In genomic region chr2:150491943-150492342, GRCh38 we compare ENCODE assay signal across 22 cellular contexts. TPM values are rescaled to one million over a fixed set of nuclear protein-coding genes. Genes with fewer than 3 reads are reported as not detected.
DNase-seq lines count a peak whose midpoint lies in the region; ATAC-seq, FAIRE-seq and TF ChIP-seq lines count a peak whose summit lies in the region.
"Had no signal": no experiment of that assay in that cellular context is flagged by ENCODE, and none has a peak within 500 bp of the region (broad histone marks: within the 10 kb centered on the region; RNA-seq: fewer than 3 reads in every experiment).

No MANE protein-coding gene starts in this region.

- H3K4me2 ChIP-seq in endothelial cell of umbilical vein (ENCODE audit: insufficient read depth, low read length), result peak overlapping the region; percentile 34

- no peak overlapping the region for H3K9ac ChIP-seq in endothelial cell of umbilical vein (replicated peaks; ENCODE audit: extremely low read depth, insufficient read depth, low read length)

- CTCF ChIA-PET in BJ (lab: Yijun Ruan, JAX) (no interaction called here), endothelial cell of umbilical vein (lab: Charles Lee) (no interaction called here)

- TF ChIP-seq CTCF in BJ (IDR thresholded peaks at IDR 0.05; ENCODE audit: insufficient read depth, low read depth, low read length), result no peak
- TF ChIP-seq CTCF in endothelial cell of umbilical vein (IDR thresholded peaks at IDR 0.05; ENCODE audit: extremely low read depth in 1 of 2, insufficient read depth in 1 of 2, low read depth in 1 of 2, low read length in 2 of 2), result no peak
- TF ChIP-seq CTCF in right lobe of liver (IDR thresholded peaks at IDR 0.05), result no peak

- H3K9me3 ChIP-seq in endothelial cell of umbilical vein (replicated peaks; ENCODE audit: control insufficient read depth, insufficient read depth, low read length) (no peaks in the 10 kb centered on the region), right lobe of liver (no peaks in the 10 kb centered on the region)
- H3K9me3 ChIP-seq: mucosa of descending colon, upper lobe of left lung had no signal

- intact Hi-C loops in endothelial cell of umbilical vein (cut with micrococcal nuclease) (loop anchor here (1.0 kb wide), 1 partner anchor 559 kb away; no protein-coding TSS in a partner anchor), right lobe of liver (cut with DNase I) (no loop called here)

- 11% methylated on average over 2 of the region's 2 CpGs for WGBS in right lobe of liver (ENCODE audit: insufficient coverage, low coverage, low lambda C conversion rate, missing lambda C conversion rate)

- ATAC-seq in right lobe of liver, result peak; percentile 11 to 58 (median 34)
- ATAC-seq in GM21447 (IDR thresholded peaks at IDR 0.05; ENCODE audit: unreplicated experiment), result no peak
- ATAC-seq: left cardiac atrium, mucosa of descending colon had no signal

- no peaks in the 10 kb centered on the region for H3K36me3 ChIP-seq in BJ (ENCODE audit: control insufficient read depth, insufficient read depth, low read length)
- no peaks in the 10 kb centered on the region for H3K36me3 ChIP-seq in endothelial cell of umbilical vein (ENCODE audit: control insufficient read depth in 2 of 2, extremely low read depth in 1 of 2, insufficient read depth in 2 of 2, low read length in 2 of 2)
- no peaks in the 10 kb centered on the region for H3K36me3 ChIP-seq in right lobe of liver
- H3K36me3 ChIP-seq: upper lobe of left lung had no signal

- DNase-seq in BJ (ENCODE audit: low read depth), result peak; percentile 76
- peak; percentile 48 for DNase-seq in LHCN-M2 (ENCODE audit: low read depth)
- peak; percentile 83 for DNase-seq in endothelial cell of umbilical vein (ENCODE audit: low read depth, low spot score)
- DNase-seq in right lobe of liver, result no peak
- DNase-seq in NCI-H1048 (lab: John Stamatoyannopoulos, UW), result no peak
- no peak for DNase-seq in activated CD4-positive, alpha-beta T cell treated with anti-CD3 and anti-CD28 coated beads, Interleukin-2, amount 50 U/mL, for 4 hours
- DNase-seq in NCI-H1930 (lab: John Stamatoyannopoulos, UW), result no peak
- DNase-seq: activated CD4-positive, CD25-positive, alpha-beta regulatory T cell treated with anti-CD3 and anti-CD28 coated beads, Interleukin-2, amount 50 U/mL, for 72 hours; activated naive CD8-positive, alpha-beta T cell treated with anti-CD3 and anti-CD28 coated beads, Interleukin-2, amount 10 ng/mL, durations not matched to agents 7 days and 5 days; CD8-positive, alpha-beta memory T cell; DND-41; effector memory CD4-positive, alpha-beta T cell; left cardiac atrium; mucosa of descending colon; NCI-H1694; NCI-H446; retina; SHP77 treated with DMSO at 0.1 percent for 48 hours; upper lobe of left lung had no signal

- H3K27me3 ChIP-seq in BJ (ENCODE audit: control insufficient read depth, insufficient read depth, low read length) (no peaks in the 10 kb centered on the region), endothelial cell of umbilical vein (ENCODE audit: control insufficient read depth in 2 of 2, insufficient read depth in 2 of 2, low read length in 2 of 2) (no peaks in the 10 kb centered on the region), right lobe of liver (no peaks in the 10 kb centered on the region)
- H3K27me3 ChIP-seq: upper lobe of left lung had no signal

- H4K20me1 ChIP-seq in endothelial cell of umbilical vein (replicated peaks; ENCODE audit: control insufficient read depth, extremely low read depth, insufficient read depth, low read length), result no peaks in the 10 kb centered on the region

- peaks cover 3% of the 10 kb centered on the region for H3K79me2 ChIP-seq in endothelial cell of umbilical vein (ENCODE audit: control insufficient read depth, insufficient read depth, low read length)

- POLR2A ChIA-PET in BJ (lab: Charles Lee) (no interaction called here), endothelial cell of umbilical vein (lab: Charles Lee) (no interaction called here)

- TF ChIP-seq POLR2A in endothelial cell of umbilical vein (IDR thresholded peaks at IDR 0.05; ENCODE audit: low read depth, low read length) (no peak), right lobe of liver (IDR thresholded peaks at IDR 0.05) (peak; percentile 26)

- no TSS peak for BruUV-seq in endothelial cell of umbilical vein (replicated peaks; lab: Mats Ljungman, UMichigan)

- H2AFZ ChIP-seq in endothelial cell of umbilical vein (ENCODE audit: low read depth, low read length), result no peak overlapping the region

- dilution Hi-C loops in endothelial cell of umbilical vein (cut with MboI; ENCODE audit: extremely low pct_ligation_motif_present, low sequenced_read_pairs), result loop anchor here (25.0 kb wide), 1 partner anchor 355 kb away; no protein-coding TSS in a partner anchor

- H3K4me3 ChIP-seq in BJ (ENCODE audit: low read depth, low read length) (no peak overlapping the region), endothelial cell of umbilical vein (replicated peaks in 1 of 3; ENCODE audit: insufficient read depth in 1 of 3, low read depth in 1 of 3, low read length in 3 of 3) (no peak overlapping the region), right lobe of liver (no peak overlapping the region)
- H3K4me3 ChIP-seq: mucosa of descending colon, upper lobe of left lung had no signal

- peak; percentile 62 for FAIRE-seq in endothelial cell of umbilical vein (lab: Jason Lieb, UNC)

- H3K4me1 ChIP-seq in endothelial cell of umbilical vein (ENCODE audit: control insufficient read depth, extremely low read depth, insufficient read depth, low read length) (peaks cover 13% of the 10 kb centered on the region), right lobe of liver (peaks cover 0 to 17% (median 8%) of the 10 kb centered on the region in 4 donors)

- H3K9me1 ChIP-seq in endothelial cell of umbilical vein (replicated peaks; ENCODE audit: control insufficient read depth, extremely low read depth, insufficient read depth, low read length), result no peaks in the 10 kb centered on the region

- peak overlapping the region; percentile 27 for H3K27ac ChIP-seq in endothelial cell of umbilical vein (ENCODE audit: insufficient read depth, low read depth, low read length)
- H3K27ac ChIP-seq in right lobe of liver, result peak overlapping the region in 1 of 3 donors; percentile 15
- H3K27ac ChIP-seq: upper lobe of left lung had no signal

TF ChIP-seq in endothelial cell of umbilical vein, 7 proteins besides CTCF, POLR2A, EP300 and RAD21:
- TF ChIP-seq GATA2 (IDR thresholded peaks at IDR 0.05; ENCODE audit: insufficient read depth, insufficient read length, low read depth, low read length) (no peak), MAX (IDR thresholded peaks at IDR 0.05; ENCODE audit: insufficient read depth, insufficient read length) (no peak), MYC (IDR thresholded peaks at IDR 0.05; ENCODE audit: low read depth, low read length) (no peak), JUN (IDR thresholded peaks at IDR 0.05; ENCODE audit: borderline replicate concordance, insufficient read depth, insufficient read length, low read depth) (peak; percentile 61)

RNA-seq across cellular contexts. Expression of gene RND3, which starts 4.5 kb away (rescaled TPM):
- polyA plus RNA-seq in BJ (2011; rRNA removed) (255 and 497 TPM in 2 replicates), endothelial cell of umbilical vein (53.3 and 57.1 TPM in 2 replicates)
- polyA minus RNA-seq in BJ (2011; rRNA and poly(A)+ RNA removed), result 245 and 381 TPM in 2 replicates
- total RNA-seq in LHCN-M2 (2014; rRNA removed) (96.0 and 133 TPM in 2 replicates), endothelial cell of umbilical vein (132 and 158 TPM in 2 replicates), right lobe of liver (10 to 100 TPM; 20.0 to 70.5 (median 36.8) TPM)
- 39.0 TPM for polyA plus RNA-seq in LHCN-M2 (2012)
- polyA plus RNA-seq in endothelial cell of umbilical vein (2011; cell fraction: cytosol; rRNA removed), result 107 and 123 TPM in 2 replicates
- polyA plus RNA-seq in endothelial cell of umbilical vein (2011; cell fraction: nucleus; rRNA removed), result 175 and 179 TPM in 2 replicates
- polyA plus RNA-seq in endothelial cell of umbilical vein (2012), result 190 and 258 TPM in 2 replicates
- 260 and 272 TPM in 2 replicates for polyA minus RNA-seq in endothelial cell of umbilical vein
- polyA minus RNA-seq in endothelial cell of umbilical vein (2011; cell fraction: cytosol; rRNA and poly(A)+ RNA removed), result 15.0 TPM
- polyA minus RNA-seq in endothelial cell of umbilical vein (2011; cell fraction: nucleus; rRNA and poly(A)+ RNA removed), result 211 and 223 TPM in 2 replicates
- total RNA-seq: activated naive CD8-positive, alpha-beta T cell treated with anti-CD3 and anti-CD28 coated beads, Interleukin-2, amount 10 ng/mL, durations not matched to agents 7 days and 5 days; activated T-helper 1 cell treated with anti-CD3 and anti-CD28 coated beads, Interleukin-12 subunit alpha, Interleukin-12 subunit beta, Interleukin-2, Interleukin-4 antibody, amounts not matched to agents 30 ng/mL and 10 ng/mL and 1 ng/mL, durations not matched to agents 14 hours and 24 hours and 36 hours; CD8-positive, alpha-beta memory T cell; T-helper 2 cell treated with Interferon-gamma antibody and Interleukin-4, amounts not matched to agents 100 ng/mL and 5 ng/mL, for 36 hours had no signal
- polyA plus RNA-seq: CD8-positive, alpha-beta memory T cell had no signal

Comparison
In these comparisons a context has a peak if more than half of its experiments do, and no peak if none do; other contexts are left out.
1. DNase-seq: peak in BJ (single experiment), LHCN-M2 (single experiment) and endothelial cell of umbilical vein (single experiment); none in right lobe of liver (0 of 3), NCI-H1048 (single experiment), activated CD4-positive, alpha-beta T cell treated with anti-CD3 and anti-CD28 coated beads, Interleukin-2, amount 50 U/mL, for 4 hours (0 of 2) and NCI-H1930 (0 of 2).